ENCODE assay signal across 1 cellular context in genomic region chr9:137374131-137374845, GRCh38.
TF ChIP-seq lines count a peak whose summit lies in the region.

No MANE protein-coding gene starts in this region.

TF ChIP-seq in K562, 482 proteins besides CTCF, POLR2A, EP300 and RAD21:
- TF ChIP-seq POLR2G (IDR thresholded peaks at IDR 0.05; ENCODE audit: low read depth, low read length) (peak; percentile 40; the same call in 1 of the 2 replicates), ATF3 (IDR thresholded peaks at IDR 0.05) (no peak), ATF3 (CRISPR knock-in tag; conservative IDR thresholded peaks at IDR 0.05) (no peak)
